In genomic region chr3:114213669-114214541, GRCh38 we compare ENCODE assay signal across 9 cellular contexts. TPM values are rescaled to one million over a fixed set of nuclear protein-coding genes. Genes with fewer than 3 reads are reported as not detected.
DNase-seq lines count a peak whose midpoint lies in the region; ATAC-seq and TF ChIP-seq lines count a peak whose summit lies in the region.
"Had no signal": no experiment of that assay in that cellular context is flagged by ENCODE, and none has a peak within 500 bp of the region (broad histone marks: within the 10 kb centered on the region; RNA-seq: fewer than 3 reads in every experiment).

No MANE protein-coding gene starts in this region.

- no peak for TF ChIP-seq POLR2A in testis (IDR thresholded peaks at IDR 0.05)

- H3K4me1 Mint-ChIP-seq in WTC11 = peaks cover 3% of the 10 kb centered on the region
- peaks cover 0 to 26% (median 3%) of the 10 kb centered on the region in 7 donors for H3K4me1 Mint-ChIP-seq in naive thymus-derived CD4-positive, alpha-beta T cell

- H3K9me3 Mint-ChIP-seq in WTC11 = peaks cover 8% of the 10 kb centered on the region
- H3K9me3 Mint-ChIP-seq in naive thymus-derived CD4-positive, alpha-beta T cell = peaks cover 0 to 4% (median 0%) of the 10 kb centered on the region in 11 donors

- H3K4me3 ChIP-seq in HUES64 (ENCODE audit: low read length) = peak overlapping the region; percentile 5; the same call in 1 of the 2 replicates
- peak overlapping the region; percentile 50 for H3K4me3 ChIP-seq in naive thymus-derived CD4-positive, alpha-beta T cell (ENCODE audit: low read length)
- H3K4me3 ChIP-seq in subcutaneous abdominal adipose tissue (ENCODE audit: low read depth in 1 of 5, low read length in 5 of 5) = peak overlapping the region in 4 of 5 donors; percentile 17 to 49 (median 30)
- no peak overlapping the region for H3K4me3 ChIP-seq in testis

- H3K9ac ChIP-seq in HUES64 (ENCODE audit: low read depth, low read length) (peak overlapping the region; percentile 41; the same call in 1 of the 2 replicates), subcutaneous abdominal adipose tissue (ENCODE audit: low read length in 5 of 5) (no peak overlapping the region)

- H3K27ac ChIP-seq in HUES64 (ENCODE audit: low read depth, low read length) = peak overlapping the region; percentile 75; the same call in 1 of the 2 replicates
- peak overlapping the region; percentile 90 for H3K27ac ChIP-seq in naive thymus-derived CD4-positive, alpha-beta T cell (ENCODE audit: low read depth, low read length)
- H3K27ac ChIP-seq in subcutaneous abdominal adipose tissue (ENCODE audit: low read depth, low read length) = no peak overlapping the region
- H3K27ac ChIP-seq in testis = no peak overlapping the region

- H3K27me3 Mint-ChIP-seq in WTC11 (ENCODE audit: low read depth) = peaks cover 2% of the 10 kb centered on the region
- no peaks in the 10 kb centered on the region for H3K27me3 Mint-ChIP-seq in naive thymus-derived CD4-positive, alpha-beta T cell

- TF ChIP-seq CTCF in WTC11 (IDR thresholded peaks at IDR 0.05) (no peak), testis (IDR thresholded peaks at IDR 0.05) (no peak)

- no peaks in the 10 kb centered on the region for H3K36me3 Mint-ChIP-seq in WTC11
- H3K36me3 Mint-ChIP-seq in naive thymus-derived CD4-positive, alpha-beta T cell = peaks cover 0 to 10% (median 0%) of the 10 kb centered on the region in 5 donors

- no peaks in the 10 kb centered on the region for H3K27me3 ChIP-seq in HUES64 (ENCODE audit: insufficient read depth, low read length)
- no peaks in the 10 kb centered on the region for H3K27me3 ChIP-seq in naive thymus-derived CD4-positive, alpha-beta T cell (ENCODE audit: control insufficient read depth in 2 of 2, insufficient read depth in 2 of 2, low read length in 2 of 2)
- peaks cover 0 to 5% (median 3%) of the 10 kb centered on the region in 5 donors for H3K27me3 ChIP-seq in subcutaneous abdominal adipose tissue (ENCODE audit: control insufficient read depth in 5 of 5, insufficient read depth in 4 of 5, low read length in 5 of 5)
- no peaks in the 10 kb centered on the region for H3K27me3 ChIP-seq in testis

- intact Hi-C loops in naive thymus-derived CD4-positive, alpha-beta T cell (cut with micrococcal nuclease) = loop anchor here (1.0 to 10.0 kb wide), 26 partner anchors 9 to 1652 kb away; partner anchors contain the start of genes ATP6V1A (in 2 of the 2), CCDC191 (in 2 of the 2), DRD3 (in 2 of the 2) and NAA50 (in 2 of the 2)
- intact Hi-C loops in testis (cut with DNase I; ENCODE audit: low total_unique reads) = no loop called here

- CTCF ChIA-PET in WTC11 (lab: Charles Lee) = interaction anchor here (0.6 to 1.9 kb wide), 12 partner anchors 8 to 310 kb away, joined by 3 to 13 read pairs (median 3); partner anchors contain the start of gene DRD3
- CTCF ChIA-PET in naive thymus-derived CD4-positive, alpha-beta T cell (lab: Charles Lee) = interaction anchor here (0.7 to 2.6 kb wide), 21 partner anchors 9 to 746 kb away, joined by 3 to 14 read pairs (median 5); partner anchors contain the start of gene ZNF80

- POLR2A ChIA-PET in WTC11 (lab: Charles Lee) = interaction anchor here (0.6 kb wide), 1 partner anchor 1599 kb away, joined by 3 read pairs; no protein-coding TSS in a partner anchor
- POLR2A ChIA-PET in naive thymus-derived CD4-positive, alpha-beta T cell (lab: Charles Lee) = interaction anchor here (0.5 to 6.3 kb wide), 37 partner anchors 9 to 1470 kb away, joined by 3 to 132 read pairs (median 4); partner anchors contain the start of genes DRD3, USF3, ZBTB20 and ZNF80

- DNase-seq in GM03348 (ENCODE audit: low spot score) = peak; percentile 74
- no peak for DNase-seq in WTC11 (ENCODE audit: low spot score)
- peak; percentile 61 to 89 for DNase-seq in dermis microvascular lymphatic vessel endothelial cell (ENCODE audit: low read depth in 2 of 2)
- peak; percentile 33 to 83 (median 71) for DNase-seq in naive thymus-derived CD4-positive, alpha-beta T cell
- no peak for DNase-seq in testis

- H3K4me3 Mint-ChIP-seq in WTC11 = no peak overlapping the region
- H3K4me3 Mint-ChIP-seq in naive thymus-derived CD4-positive, alpha-beta T cell = no peak overlapping the region

- H3K4me1 ChIP-seq in HUES64 (ENCODE audit: insufficient read depth, low read length) = peaks cover 28% of the 10 kb centered on the region
- peaks cover 43 to 65% of the 10 kb centered on the region in 2 donors for H3K4me1 ChIP-seq in naive thymus-derived CD4-positive, alpha-beta T cell (ENCODE audit: control insufficient read depth in 2 of 2, insufficient read depth in 2 of 2, low read length in 2 of 2)
- H3K4me1 ChIP-seq in subcutaneous abdominal adipose tissue (ENCODE audit: control insufficient read depth in 5 of 5, insufficient read depth in 5 of 5, low read length in 5 of 5) = peaks cover 0 to 16% (median 7%) of the 10 kb centered on the region in 5 donors
- no peaks in the 10 kb centered on the region for H3K4me1 ChIP-seq in testis

- H3K9me3 ChIP-seq in HUES64 (ENCODE audit: insufficient read depth, low read depth, low read length) = no peaks in the 10 kb centered on the region
- H3K9me3 ChIP-seq in naive thymus-derived CD4-positive, alpha-beta T cell (ENCODE audit: control insufficient read depth in 2 of 3, low read length in 3 of 3) = no peaks in the 10 kb centered on the region
- no peaks in the 10 kb centered on the region for H3K9me3 ChIP-seq in subcutaneous abdominal adipose tissue (ENCODE audit: control insufficient read depth in 5 of 5, low read length in 5 of 5)
- H3K9me3 ChIP-seq in testis = no peaks in the 10 kb centered on the region

- 29% methylated on average over 17 of the region's 18 CpGs for WGBS in HUES64
- WGBS in testis, 2 donors = 49 to 62% methylated on average over 18 of the region's 18 CpGs

- H3K27ac Mint-ChIP-seq in WTC11 = 0 out of 2 replicates have a peak overlapping the region, but pooled peaks have one; percentile 14
- H3K27ac Mint-ChIP-seq in naive thymus-derived CD4-positive, alpha-beta T cell = no peak overlapping the region

- H3K36me3 ChIP-seq in HUES64 (ENCODE audit: insufficient read depth, low read length) = no peaks in the 10 kb centered on the region
- H3K36me3 ChIP-seq in naive thymus-derived CD4-positive, alpha-beta T cell (ENCODE audit: control insufficient read depth in 2 of 3, insufficient read depth in 3 of 3, low read length in 3 of 3) = no peaks in the 10 kb centered on the region
- H3K36me3 ChIP-seq in subcutaneous abdominal adipose tissue (ENCODE audit: control insufficient read depth in 5 of 5, insufficient read depth in 5 of 5, low read length in 5 of 5) = no peaks in the 10 kb centered on the region
- H3K36me3 ChIP-seq in testis (ENCODE audit: low read depth, missing control alignments) = no peaks in the 10 kb centered on the region

- ATAC-seq in GM21529 (IDR thresholded peaks at IDR 0.05; ENCODE audit: unreplicated experiment) = peak; percentile 87
- ATAC-seq in WTC11 = peak; percentile 68
- ATAC-seq in naive thymus-derived CD4-positive, alpha-beta T cell = peak; percentile 61

TF ChIP-seq in WTC11, 78 proteins besides CTCF, POLR2A, EP300 and RAD21:
- TF ChIP-seq FOXP4 (CRISPR knock-in tag; IDR thresholded peaks at IDR 0.05) = 0 out of 2 replicates have a peak, but pooled peaks have one; percentile 25
- TF ChIP-seq FOXJ3 (CRISPR knock-in tag; IDR thresholded peaks at IDR 0.05; ENCODE audit: borderline replicate concordance) = no peak
- peak; percentile 99 for TF ChIP-seq ZNF121 (CRISPR knock-in tag; IDR thresholded peaks at IDR 0.05)
- no peak for TF ChIP-seq ZNF219 (CRISPR knock-in tag; IDR thresholded peaks at IDR 0.05; ENCODE audit: borderline replicate concordance)

RNA-seq across cellular contexts. Expression of gene ZNF80, which starts 23.5 kb away (rescaled TPM):
- not detected for polyA plus RNA-seq in HUES64 (2013, experiment 1 of 2)
- polyA plus RNA-seq in HUES64 (2013, experiment 2 of 2) = not detected
- total RNA-seq in WTC11 (2021) (not detected in 3 replicates), dermis microvascular lymphatic vessel endothelial cell (not detected in 2 replicates), testis (under 1 TPM; 0.47 to 0.74 TPM)
- total RNA-seq in naive thymus-derived CD4-positive, alpha-beta T cell = under 1 TPM; 0.27 to 0.65 (median 0.61) TPM
- polyA plus RNA-seq in naive thymus-derived CD4-positive, alpha-beta T cell = under 1 TPM in 1 of 2 donors, not detected in 1; 0.35 TPM
- polyA plus RNA-seq in testis (ENCODE audit: insufficient read depth, low read depth, low replicate concordance) = not detected
- total RNA-seq: frontal cortex had no signal

RNA-seq across cellular contexts. Expression of gene DRD3, which starts 35.1 kb away (rescaled TPM):
- 0.15 TPM for polyA plus RNA-seq in HUES64 (2013, experiment 1 of 2)
- polyA plus RNA-seq in HUES64 (2013, experiment 2 of 2) = 0.32 TPM
- total RNA-seq in WTC11 (2021) (0.11 to 0.27 TPM (median 0.17 TPM) in 3 replicates), dermis microvascular lymphatic vessel endothelial cell (not detected in 2 replicates), testis (under 1 TPM; 0.37 to 0.39 TPM)
- not detected for total RNA-seq in naive thymus-derived CD4-positive, alpha-beta T cell
- not detected for polyA plus RNA-seq in naive thymus-derived CD4-positive, alpha-beta T cell
- polyA plus RNA-seq in testis (ENCODE audit: insufficient read depth, low read depth, low replicate concordance) = 0.94 TPM

Comparison
In these comparisons a context has a peak if more than half of its experiments do, and no peak if none do; other contexts are left out.
1. DNase-seq: peak in GM03348 (single experiment), dermis microvascular lymphatic vessel endothelial cell (2 of 2) and naive thymus-derived CD4-positive, alpha-beta T cell (9 of 9); none in WTC11 (single experiment) and testis (single experiment).
2. H3K27ac ChIP-seq: peak in HUES64 (single experiment) and naive thymus-derived CD4-positive, alpha-beta T cell (single experiment); none in subcutaneous abdominal adipose tissue (single experiment) and testis (0 of 2).
3. H3K4me3 ChIP-seq: peak in HUES64 (single experiment), naive thymus-derived CD4-positive, alpha-beta T cell (single experiment) and subcutaneous abdominal adipose tissue (4 of 5); none in testis (0 of 2).
4. Peak in every context shown above with its lines, with median percentiles within 50 percentile points of each other: ATAC-seq.